ENCODE assay signal across 36 cellular contexts in genomic region chr15:95989392-95989791, GRCh38.
"Had no signal": no experiment of that assay in that cellular context is flagged by ENCODE, and none has a peak within 500 bp of the region (broad histone marks: within the 10 kb centered on the region; RNA-seq: fewer than 3 reads in every experiment).

No MANE protein-coding gene starts in this region.

- H3K27ac Mint-ChIP-seq: activated naive CD4-positive, alpha-beta T cell treated with anti-CD3 and anti-CD28 coated beads for 36 hours; activated naive CD8-positive, alpha-beta T cell treated with anti-CD3 and anti-CD28 coated beads, Interleukin-2, amount 10 ng/mL, durations not matched to agents 7 days and 5 days; activated T-helper 1 cell treated with anti-CD3 and anti-CD28 coated beads, Interleukin-12 subunit alpha, Interleukin-12 subunit beta, Interleukin-2, Interleukin-4 antibody, amounts not matched to agents 30 ng/mL and 10 ng/mL and 1 ng/mL, durations not matched to agents 14 hours and 24 hours and 36 hours; memory B cell; naive thymus-derived CD4-positive, alpha-beta T cell; stimulated activated naive B cell treated with anti-CD40 and anti-IgM and Interleukin-4, amounts not matched to agents 10 μg/mL and 1 μg/mL and 100 μg/mL, for 72 hours; T-helper 1 cell treated with Interleukin-12 subunit alpha and Interleukin-12 subunit beta and Interleukin-4 antibody, amounts not matched to agents 30 μg/mL and 1 μg/mL, for 36 hours had no signal

- H3K4me3 ChIP-seq: pancreas, prostate gland, right atrium auricular region, suprapubic skin, tibial artery, upper lobe of right lung had no signal

- H3K27me3 ChIP-seq: brain microvascular endothelial cell, neutrophil, pancreas, right atrium auricular region, suprapubic skin, tibial artery, upper lobe of right lung had no signal

- H3K4me1 Mint-ChIP-seq: memory B cell; stimulated activated naive B cell treated with anti-CD40 and anti-IgM and Interleukin-4, amounts not matched to agents 10 μg/mL and 1 μg/mL and 100 μg/mL, for 72 hours had no signal

- H3K27me3 Mint-ChIP-seq: stimulated activated naive B cell treated with anti-CD40 and anti-IgM and Interleukin-4, amounts not matched to agents 10 μg/mL and 1 μg/mL and 100 μg/mL, for 72 hours had no signal

- H3K9me3 Mint-ChIP-seq: activated naive CD4-positive, alpha-beta T cell treated with anti-CD3 and anti-CD28 coated beads for 36 hours; activated naive CD8-positive, alpha-beta T cell treated with anti-CD3 and anti-CD28 coated beads, Interleukin-2, amount 10 ng/mL, durations not matched to agents 7 days and 5 days; stimulated activated naive B cell treated with anti-CD40 and anti-IgM and Interleukin-4, amounts not matched to agents 10 μg/mL and 1 μg/mL and 100 μg/mL, for 72 hours; T-helper 1 cell treated with Interleukin-12 subunit alpha and Interleukin-12 subunit beta and Interleukin-4 antibody, amounts not matched to agents 30 μg/mL and 1 μg/mL, for 36 hours had no signal

- FAIRE-seq: astrocyte, kidney, pancreas, TTC549 had no signal

- H3K9me3 ChIP-seq: neutrophil, pancreas, prostate gland, right atrium auricular region, suprapubic skin, tibial artery, upper lobe of right lung had no signal

- ATAC-seq: activated CD4-positive, CD25-positive, alpha-beta regulatory T cell treated with anti-CD3 and anti-CD28 coated beads, Interleukin-2, amount 50 U/mL, for 24 hours; left colon; naive thymus-derived CD4-positive, alpha-beta T cell; pancreas; stimulated activated naive B cell treated with anti-CD40 and anti-IgM and Interleukin-4, amounts not matched to agents 10 μg/mL and 1 μg/mL and 100 μg/mL, for 72 hours; upper lobe of right lung had no signal

- H3K36me3 Mint-ChIP-seq: activated naive CD8-positive, alpha-beta T cell treated with anti-CD3 and anti-CD28 coated beads, Interleukin-2, amount 10 ng/mL, durations not matched to agents 7 days and 5 days; memory B cell; naive thymus-derived CD4-positive, alpha-beta T cell; stimulated activated naive B cell treated with anti-CD40 and anti-IgM and Interleukin-4, amounts not matched to agents 10 μg/mL and 1 μg/mL and 100 μg/mL, for 72 hours had no signal

- H3K4me1 ChIP-seq: pancreas, prostate gland, right atrium auricular region, suprapubic skin, upper lobe of right lung had no signal

- DNase-seq: activated CD4-positive, alpha-beta T cell treated with anti-CD3 and anti-CD28 coated beads for 48 hours; activated CD4-positive, alpha-beta T cell treated with anti-CD3 and anti-CD28 coated beads, Interleukin-2, amount 50 U/mL, for 48 hours; activated CD8-positive, alpha-beta memory T cell treated with anti-CD3 and anti-CD28 coated beads, Interleukin-2, amount 50 U/mL, for 4 hours; activated effector memory CD4-positive, alpha-beta T cell treated with anti-CD3 and anti-CD28 coated beads, Interleukin-2, amount 50 U/mL, for 16 hours; activated naive CD4-positive, alpha-beta T cell treated with anti-CD3 and anti-CD28 coated beads for 36 hours; activated naive CD8-positive, alpha-beta T cell treated with anti-CD3 and anti-CD28 coated beads, Interleukin-2, amount 10 ng/mL, durations not matched to agents 7 days and 5 days; activated T-cell treated with anti-CD3 and anti-CD28 coated beads, Interleukin-2, amount 50 U/mL, for 1 hour; brain microvascular endothelial cell; central memory CD4-positive, alpha-beta T cell; dermis blood vessel endothelial cell; effector CD4-positive, alpha-beta T cell; head of caudate nucleus; hippocampal formation; kidney; left colon; midbrain; naive thymus-derived CD4-positive, alpha-beta T cell; pancreas; stimulated activated CD4-positive, alpha-beta T cell treated with anti-CD3 and anti-CD28 coated beads, Interleukin-15, amount 100 ng/mL, for 24 hours; stimulated activated CD4-positive, alpha-beta T cell treated with anti-CD3 and anti-CD28 coated beads, Interleukin-2, amount 100 ng/mL, for 24 hours; stimulated activated naive B cell treated with anti-CD40 and anti-IgM and Interleukin-4, amounts not matched to agents 10 μg/mL and 1 μg/mL and 100 μg/mL, for 72 hours; SW 1271; T-helper 9 cell; tibial artery; upper lobe of right lung had no signal

- H3K27ac ChIP-seq: brain microvascular endothelial cell, neutrophil, pancreas, prostate gland, right atrium auricular region, suprapubic skin, tibial artery, upper lobe of right lung, VCaP had no signal

- H3K4me3 Mint-ChIP-seq: activated naive CD4-positive, alpha-beta T cell treated with anti-CD3 and anti-CD28 coated beads for 36 hours; activated naive CD8-positive, alpha-beta T cell treated with anti-CD3 and anti-CD28 coated beads, Interleukin-2, amount 10 ng/mL, durations not matched to agents 7 days and 5 days; activated T-helper 1 cell treated with anti-CD3 and anti-CD28 coated beads, Interleukin-12 subunit alpha, Interleukin-12 subunit beta, Interleukin-2, Interleukin-4 antibody, amounts not matched to agents 30 ng/mL and 10 ng/mL and 1 ng/mL, durations not matched to agents 14 hours and 24 hours and 36 hours; memory B cell; naive thymus-derived CD4-positive, alpha-beta T cell; stimulated activated naive B cell treated with anti-CD40 and anti-IgM and Interleukin-4, amounts not matched to agents 10 μg/mL and 1 μg/mL and 100 μg/mL, for 72 hours; T-helper 1 cell treated with Interleukin-12 subunit alpha and Interleukin-12 subunit beta and Interleukin-4 antibody, amounts not matched to agents 30 μg/mL and 1 μg/mL, for 36 hours had no signal

- H3K36me3 ChIP-seq: brain microvascular endothelial cell, neutrophil, pancreas, prostate gland, right atrium auricular region, suprapubic skin, tibial artery, upper lobe of right lung had no signal
